Comparison of ENCODE assay signal across 31 cellular contexts in the genomic region with DNA sequence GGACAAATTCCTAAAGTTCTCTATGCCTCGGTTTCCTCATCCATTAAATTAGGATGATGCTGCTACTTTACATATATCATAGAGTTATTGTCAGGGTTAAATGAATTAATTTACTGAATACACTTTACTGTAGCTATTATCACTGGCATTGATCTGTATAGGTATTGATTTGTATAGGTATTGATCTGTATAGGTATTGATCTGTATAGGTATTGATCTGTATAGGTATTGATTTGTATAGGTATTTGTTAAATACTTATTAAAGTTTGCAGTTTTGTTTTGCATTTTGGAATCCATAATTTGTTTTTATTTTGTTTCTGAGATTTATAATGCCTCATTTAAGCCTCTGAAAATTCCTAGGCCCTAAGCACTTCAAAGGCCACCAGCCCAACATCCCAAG.
"Had no signal": no experiment of that assay in that cellular context is flagged by ENCODE, and none has a peak within 500 bp of the region (broad histone marks: within the 10 kb centered on the region; RNA-seq: fewer than 3 reads in every experiment).

No MANE protein-coding gene starts in this region.

- H3K4me3 Mint-ChIP-seq: activated CD4-positive, alpha-beta memory T cell treated with anti-CD3 and anti-CD28 coated beads, Interleukin-2, amount 10 ng/mL, durations not matched to agents 7 days and 5 days; activated naive CD4-positive, alpha-beta T cell treated with anti-CD3 and anti-CD28 coated beads for 36 hours; natural killer cell treated with Interleukin-12 subunit alpha and Interleukin-12 subunit beta and Interleukin-15 and Interleukin-18, amount 100 ng/mL, for 72 hours had no signal

- H3K27me3 Mint-ChIP-seq: activated CD4-positive, alpha-beta memory T cell treated with anti-CD3 and anti-CD28 coated beads, Interleukin-2, amount 10 ng/mL, durations not matched to agents 7 days and 5 days; activated CD4-positive, alpha-beta T cell treated with anti-CD3 and anti-CD28 coated beads, Interleukin-2, amount 10 ng/mL, durations not matched to agents 7 days and 5 days; activated naive CD8-positive, alpha-beta T cell treated with anti-CD3 and anti-CD28 coated beads for 36 hours; natural killer cell treated with Interleukin-12 subunit alpha and Interleukin-12 subunit beta and Interleukin-15 and Interleukin-18, amount 100 ng/mL, for 72 hours had no signal

- H3K27ac Mint-ChIP-seq: activated CD4-positive, alpha-beta memory T cell treated with anti-CD3 and anti-CD28 coated beads, Interleukin-2, amount 10 ng/mL, durations not matched to agents 7 days and 5 days; activated CD4-positive, alpha-beta T cell treated with anti-CD3 and anti-CD28 coated beads, Interleukin-2, amount 10 ng/mL, durations not matched to agents 7 days and 5 days; activated naive CD4-positive, alpha-beta T cell treated with anti-CD3 and anti-CD28 coated beads for 36 hours; activated naive CD8-positive, alpha-beta T cell treated with anti-CD3 and anti-CD28 coated beads for 36 hours had no signal

- FAIRE-seq: endometrium, islet of Langerhans, TTC549 had no signal

- H3K36me3 ChIP-seq: adrenal gland, colonic mucosa, left lung, lower lobe of right lung, tibial nerve had no signal

- DNase-seq: activated CD4-positive, alpha-beta memory T cell treated with anti-CD3 and anti-CD28 coated beads, Interleukin-2, amount 10 ng/mL, durations not matched to agents 7 days and 5 days; activated CD4-positive, alpha-beta T cell treated with anti-CD3 and anti-CD28 coated beads, Interleukin-2, amount 10 ng/mL, durations not matched to agents 7 days and 5 days; activated CD4-positive, CD25-positive, alpha-beta regulatory T cell treated with anti-CD3 and anti-CD28 coated beads, Interleukin-2, amount 50 U/mL, for 72 hours; activated effector memory CD4-positive, alpha-beta T cell treated with Interleukin-2 at 50 U/mL for 16 hours; activated naive CD4-positive, alpha-beta T cell treated with anti-CD3 and anti-CD28 coated beads for 36 hours; activated naive CD8-positive, alpha-beta T cell treated with anti-CD3 and anti-CD28 coated beads for 36 hours; activated T-cell treated with anti-CD3 and anti-CD28 coated beads, Interleukin-2, amount 50 U/mL, for 4 hours; adrenal gland; aorta; body of pancreas; cerebellar nuclear complex; colonic mucosa; effector CD8-positive, alpha-beta T cell; esophagus squamous epithelium; foreskin melanocyte; heart right ventricle; left lung; lower lobe of right lung; mesendoderm; posterior cingulate gyrus; spleen; stimulated activated naive CD4-positive, alpha-beta T cell treated with Interleukin-2 at 50 U/mL for 16 hours; T-helper 1 cell; WERI-Rb-1 had no signal

- H3K9me3 Mint-ChIP-seq: activated naive CD4-positive, alpha-beta T cell treated with anti-CD3 and anti-CD28 coated beads for 36 hours; activated naive CD8-positive, alpha-beta T cell treated with anti-CD3 and anti-CD28 coated beads for 36 hours; activated T-cell treated with anti-CD3 and anti-CD28 coated beads, Interleukin-2, amount 50 U/mL, for 4 hours; natural killer cell treated with Interleukin-12 subunit alpha and Interleukin-12 subunit beta and Interleukin-15 and Interleukin-18, amount 100 ng/mL, for 72 hours had no signal

- H3K27me3 ChIP-seq: adrenal gland, body of pancreas, colonic mucosa, esophagus squamous epithelium, heart right ventricle, left lung, spleen, tibial nerve had no signal

- H3K4me3 ChIP-seq: adrenal gland, body of pancreas, colonic mucosa, esophagus squamous epithelium, heart right ventricle, left lung, lower lobe of right lung, spleen, tibial nerve had no signal

- H3K9me3 ChIP-seq: adrenal gland, body of pancreas, colonic mucosa, esophagus squamous epithelium, heart right ventricle, left lung, lower lobe of right lung, spleen, tibial nerve had no signal

- ATAC-seq: activated T-cell treated with anti-CD3 and anti-CD28 coated beads, Interleukin-2, amount 50 U/mL, for 4 hours; body of pancreas; heart right ventricle; left lung; lower lobe of right lung; natural killer cell treated with Interleukin-12 subunit alpha and Interleukin-12 subunit beta and Interleukin-15 and Interleukin-18, amount 100 ng/mL, for 72 hours; right cardiac atrium had no signal

- H3K27ac ChIP-seq: adrenal gland, body of pancreas, colonic mucosa, epithelial cell of prostate, left lung, lower lobe of right lung, WERI-Rb-1 had no signal
